Comparison of ENCODE assay signal across 1 cellular context in genomic region chr6:106885659-106886058, GRCh38.
TF ChIP-seq lines count a peak whose summit lies in the region.

No MANE protein-coding gene starts in this region.

TF ChIP-seq in HepG2, 621 proteins besides CTCF, POLR2A, EP300 and RAD21 (continued from another document):
- TF ChIP-seq ZNF468 (CRISPR knock-in tag; IDR thresholded peaks at IDR 0.05) (no peak), KLF11 (CRISPR knock-in tag; IDR thresholded peaks at IDR 0.05) (no peak), ESRRA (CRISPR knock-in tag; IDR thresholded peaks at IDR 0.05; ENCODE audit: low read depth) (no peak), CHD4 (IDR thresholded peaks at IDR 0.05; ENCODE audit: borderline replicate concordance, low read length) (no peak), ARID2 (CRISPR knock-in tag; IDR thresholded peaks at IDR 0.05; ENCODE audit: borderline replicate concordance) (no peak), MTA1 (CRISPR knock-in tag; IDR thresholded peaks at IDR 0.05; ENCODE audit: borderline replicate concordance) (no peak), SMARCE1 (IDR thresholded peaks at IDR 0.05; ENCODE audit: borderline replicate concordance) (no peak), ZNF605 (CRISPR knock-in tag; IDR thresholded peaks at IDR 0.05) (no peak), ZNF382 (CRISPR knock-in tag; IDR thresholded peaks at IDR 0.05; ENCODE audit: borderline replicate concordance) (no peak), ZNF503 (CRISPR knock-in tag; IDR thresholded peaks at IDR 0.05) (no peak), ZNF792 (CRISPR knock-in tag; IDR thresholded peaks at IDR 0.05) (no peak), TRIM22 (IDR thresholded peaks at IDR 0.05) (no peak), NPAS2 (CRISPR knock-in tag; IDR thresholded peaks at IDR 0.05; ENCODE audit: borderline replicate concordance) (no peak)
